15 cellular contexts compared by ENCODE assay signal in the genomic region with DNA sequence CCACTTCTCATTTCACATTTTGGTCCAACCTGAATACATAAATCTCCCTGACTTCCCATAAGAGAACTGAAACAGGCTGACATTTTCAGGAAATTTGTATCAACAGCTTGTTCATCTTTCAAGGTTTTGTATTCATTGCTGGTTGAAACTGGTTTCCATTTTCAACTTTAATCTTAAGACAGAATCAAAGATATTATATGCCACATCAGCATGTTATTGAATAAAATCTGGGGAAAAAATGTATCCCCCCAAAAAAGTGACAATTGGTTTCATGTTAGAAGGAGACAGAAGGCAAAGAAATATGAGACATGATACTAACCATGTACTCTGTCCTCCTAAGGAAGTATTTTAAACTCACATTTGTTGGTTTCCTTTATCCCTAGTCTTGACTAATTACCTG.
"Had no signal": no experiment of that assay in that cellular context is flagged by ENCODE, and none has a peak within 500 bp of the region (broad histone marks: within the 10 kb centered on the region; RNA-seq: fewer than 3 reads in every experiment).

No MANE protein-coding gene starts in this region.

- FAIRE-seq: small intestine had no signal

- ATAC-seq: foreskin keratinocyte, right cardiac atrium had no signal

- H3K27me3 ChIP-seq: breast epithelium, foreskin keratinocyte had no signal

- H3K4me1 ChIP-seq: breast epithelium, prostate gland had no signal

- H3K9me3 ChIP-seq: breast epithelium, prostate gland had no signal

- H3K4me3 ChIP-seq: breast epithelium, prostate gland had no signal

- H3K27ac Mint-ChIP-seq: activated naive CD8-positive, alpha-beta T cell treated with anti-CD3 and anti-CD28 coated beads, Interleukin-2, amount 10 ng/mL, durations not matched to agents 7 days and 5 days; nephron progenitor cell had no signal

- H3K4me3 Mint-ChIP-seq: activated naive CD8-positive, alpha-beta T cell treated with anti-CD3 and anti-CD28 coated beads, Interleukin-2, amount 10 ng/mL, durations not matched to agents 7 days and 5 days; nephron progenitor cell had no signal

- H3K36me3 ChIP-seq: breast epithelium, prostate gland had no signal

- H3K27ac ChIP-seq: breast epithelium, prostate gland had no signal

- DNase-seq: activated gamma-delta T cell; activated naive CD8-positive, alpha-beta T cell treated with anti-CD3 and anti-CD28 coated beads, Interleukin-2, amount 10 ng/mL, durations not matched to agents 7 days and 5 days; activated T-cell treated with anti-CD3 and anti-CD28 coated beads, Interleukin-2, amount 50 U/mL, for 1 hour; aorta; cerebellar nuclear complex; effector memory CD4-positive, alpha-beta T cell; foreskin keratinocyte; glutamatergic neuron; hypothalamus; kidney glomerular epithelial cell; nephron progenitor cell; right cardiac atrium; small intestine had no signal
